8 cellular contexts compared by ENCODE assay signal in the genomic region with DNA sequence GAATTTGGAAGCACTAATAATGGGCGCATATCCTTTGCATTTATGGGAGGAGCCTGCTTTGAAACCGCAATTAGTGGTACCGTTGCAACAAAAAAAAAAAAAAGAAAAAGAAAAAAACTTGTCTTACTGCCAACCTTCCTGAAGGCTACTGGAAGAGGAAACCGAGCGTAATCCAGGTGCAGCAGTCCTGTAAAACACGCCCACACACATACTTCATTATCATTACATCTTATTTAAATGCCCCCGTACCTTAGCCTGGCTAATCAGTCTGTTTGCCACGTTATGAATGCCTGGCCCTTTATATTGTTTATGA.
DNase-seq lines count a peak whose midpoint lies in the region; ATAC-seq and TF ChIP-seq lines count a peak whose summit lies in the region.

No MANE protein-coding gene starts in this region.

- H3K27ac Mint-ChIP-seq in nephron progenitor cell: no peak overlapping the region

- peaks cover 7% of the 10 kb centered on the region for H3K27me3 Mint-ChIP-seq in nephron progenitor cell (ENCODE audit: low read depth, poor library complexity)

- H3K4me3 ChIP-seq in effector memory CD4-positive, alpha-beta T cell (ENCODE audit: insufficient read depth, low read depth, low read length, poor library complexity, severe bottlenecking): peak overlapping the region; percentile 96

- H3K9me3 Mint-ChIP-seq in nephron progenitor cell: peaks cover 34% of the 10 kb centered on the region

- DNase-seq in OCI-M1 (lab: John Stamatoyannopoulos, UW) (peak; percentile 69), nephron progenitor cell (no peak)
- peak in 1 of 3 donors; percentile 9 for DNase-seq in effector memory CD4-positive, alpha-beta T cell
- DNase-seq in activated CD8-positive, alpha-beta memory T cell treated with anti-CD3 and anti-CD28 coated beads, Interleukin-2, amount 50 U/mL, for 48 hours: no peak
- DNase-seq in stimulated activated CD4-positive, alpha-beta T cell treated with anti-CD3 and anti-CD28 coated beads, Interleukin-12 subunit alpha, Interleukin-12 subunit beta, amount 100 ng/mL, for 4 hours: no peak

- H3K9me3 ChIP-seq in ES-I3 (ENCODE audit: control insufficient read depth, insufficient read depth, low read length): no peaks in the 10 kb centered on the region
- H3K9me3 ChIP-seq in effector memory CD4-positive, alpha-beta T cell (ENCODE audit: control insufficient read depth, low read length): no peaks in the 10 kb centered on the region

- peaks cover 26% of the 10 kb centered on the region for H3K36me3 ChIP-seq in ES-I3 (ENCODE audit: insufficient read depth, low read length)
- no peaks in the 10 kb centered on the region for H3K36me3 ChIP-seq in effector memory CD4-positive, alpha-beta T cell (ENCODE audit: control insufficient read depth, insufficient read depth, low read length)

- H3K27ac ChIP-seq in effector memory CD4-positive, alpha-beta T cell (ENCODE audit: insufficient read depth, low read length, poor library complexity, severe bottlenecking): peak overlapping the region; percentile 78

- no peaks in the 10 kb centered on the region for H3K27me3 ChIP-seq in effector memory CD4-positive, alpha-beta T cell (replicated peaks; ENCODE audit: control insufficient read depth, insufficient read depth, low read length, poor library complexity, severe bottlenecking)

- H3K4me3 Mint-ChIP-seq in nephron progenitor cell: peak overlapping the region; percentile 99

- H3K4me1 Mint-ChIP-seq in nephron progenitor cell: peaks cover 64% of the 10 kb centered on the region

- H3K36me3 Mint-ChIP-seq in nephron progenitor cell (ENCODE audit: low read depth): peaks cover 42% of the 10 kb centered on the region

- peak overlapping the region; percentile 84 for H3K9ac ChIP-seq in ES-I3 (ENCODE audit: low read depth, low read length)

- no peak for TF ChIP-seq CTCF in nephron progenitor cell (IDR thresholded peaks at IDR 0.05)

- peaks cover 19% of the 10 kb centered on the region for H3K4me1 ChIP-seq in ES-I3 (ENCODE audit: insufficient read depth, low read length)
- H3K4me1 ChIP-seq in effector memory CD4-positive, alpha-beta T cell (ENCODE audit: control insufficient read depth, insufficient read depth, low read length, poor library complexity, severe bottlenecking): peaks cover 24% of the 10 kb centered on the region

- ATAC-seq in HG03159 (IDR thresholded peaks at IDR 0.05; ENCODE audit: unreplicated experiment) (peak; percentile 9), GM18870 (IDR thresholded peaks at IDR 0.05; ENCODE audit: unreplicated experiment) (no peak)
